In genomic region chr4:70849277-70849676, GRCh38 we compare ENCODE assay signal across 1 cellular context.
TF ChIP-seq lines count a peak whose summit lies in the region.

No MANE protein-coding gene starts in this region.

TF ChIP-seq in GM12878, 131 proteins besides CTCF, POLR2A, EP300 and RAD21 (continued from another document):
- TF ChIP-seq PRDM15 (CRISPR knock-in tag; IDR thresholded peaks at IDR 0.05): no peak
TF ChIP-seq in GM12878: peak in this region for 1.
